In the genomic region with DNA sequence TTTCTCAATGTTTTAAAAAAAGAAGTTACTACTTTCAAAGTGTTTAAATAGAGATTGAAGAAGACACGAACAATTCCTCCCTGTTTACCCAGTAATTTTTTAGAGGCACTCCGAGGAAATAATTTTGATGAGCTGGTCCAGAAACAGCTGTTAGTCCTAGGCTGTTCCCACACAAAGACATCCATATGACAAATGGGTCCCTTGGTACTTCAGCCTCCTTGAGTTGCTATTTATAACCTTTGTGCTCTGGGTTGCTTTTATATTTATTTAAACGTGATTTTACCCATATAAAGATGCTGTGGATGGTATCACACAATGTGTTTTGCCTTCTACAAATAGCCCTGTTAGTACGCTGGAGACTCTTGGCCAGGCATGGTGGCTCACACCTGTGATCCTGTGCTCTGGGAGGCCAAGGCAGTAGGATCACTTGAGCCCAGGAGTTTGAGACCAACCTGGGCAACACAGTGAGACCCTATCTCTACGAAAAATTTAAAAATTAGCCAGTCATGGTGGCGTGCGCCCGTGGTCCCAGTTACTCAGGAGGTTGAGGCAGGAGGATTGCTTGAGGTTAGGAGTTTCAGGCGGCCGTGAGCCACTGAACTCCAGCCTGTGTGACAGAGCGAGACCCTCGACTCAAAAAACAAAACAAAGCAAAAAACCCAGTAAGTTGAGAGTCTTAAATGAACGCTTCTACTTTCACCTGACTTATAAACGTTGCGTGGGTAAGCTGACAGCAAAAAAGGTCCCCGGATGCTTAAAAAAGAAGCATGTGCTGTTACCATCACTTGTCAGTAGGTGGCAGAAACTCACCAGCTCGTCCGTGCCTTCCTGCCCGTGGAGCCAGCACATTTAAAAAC, we compare ENCODE assay signal across 1 cellular context.
TF ChIP-seq lines count a peak whose summit lies in the region.

No MANE protein-coding gene starts in this region.

TF ChIP-seq in IMR-90, 13 proteins besides CTCF, POLR2A, EP300 and RAD21:
- TF ChIP-seq ELK1 (IDR thresholded peaks at IDR 0.05; ENCODE audit: borderline replicate concordance, low read depth, low read length) (no peak), SMC3 (IDR thresholded peaks at IDR 0.05; ENCODE audit: low read depth, low read length) (peak; percentile 99), MAFK (IDR thresholded peaks at IDR 0.05; ENCODE audit: low read depth, low read length) (0 out of 2 replicates have a peak, but pooled peaks have one; percentile 2)
TF ChIP-seq in IMR-90: peak in this region for 2.
